Comparison of ENCODE assay signal across 13 cellular contexts in genomic region chr5:41908374-41909079, GRCh38. TPM values are rescaled to one million over a fixed set of nuclear protein-coding genes. Genes with fewer than 3 reads are reported as not detected.
DNase-seq lines count a peak whose midpoint lies in the region; ATAC-seq and TF ChIP-seq lines count a peak whose summit lies in the region.
"Had no signal": no experiment of that assay in that cellular context is flagged by ENCODE, and none has a peak within 500 bp of the region (broad histone marks: within the 10 kb centered on the region; RNA-seq: fewer than 3 reads in every experiment).

No MANE protein-coding gene starts in this region.

- H3K9ac ChIP-seq in colonic mucosa (ENCODE audit: low read depth in 2 of 2, low read length in 2 of 2), result no peak overlapping the region

- H3K9me3 Mint-ChIP-seq in activated T-helper 2 cell treated with anti-CD3 and anti-CD28 coated beads, Interferon-gamma antibody, Interleukin-2, Interleukin-4, amounts not matched to agents 10 μg/mL and 5 μg/mL and 100 μg/mL, durations not matched to agents 14 hours and 24 hours and 36 hours, result no peaks in the 10 kb centered on the region
- H3K9me3 Mint-ChIP-seq in naive thymus-derived CD8-positive, alpha-beta T cell, result no peaks in the 10 kb centered on the region
- H3K9me3 Mint-ChIP-seq: activated B cell treated with CpG ODN at 0.5 μM for 24 hours had no signal

- peak overlapping the region; percentile 65 for H3K27ac Mint-ChIP-seq in activated T-helper 2 cell treated with anti-CD3 and anti-CD28 coated beads, Interferon-gamma antibody, Interleukin-2, Interleukin-4, amounts not matched to agents 10 μg/mL and 5 μg/mL and 100 μg/mL, durations not matched to agents 14 hours and 24 hours and 36 hours
- H3K27ac Mint-ChIP-seq in naive thymus-derived CD8-positive, alpha-beta T cell, result peak overlapping the region in 1 of 10 donors; percentile 16
- H3K27ac Mint-ChIP-seq: activated B cell treated with CpG ODN at 0.5 μM for 24 hours had no signal

- H3K4me3 ChIP-seq in heart left ventricle (no peak overlapping the region), transverse colon (no peak overlapping the region), testis (no peak overlapping the region), colonic mucosa (no peak overlapping the region)
- H3K4me3 ChIP-seq: GM12878 had no signal

- TF ChIP-seq POLR2A in heart left ventricle (IDR thresholded peaks at IDR 0.05) (no peak), transverse colon (IDR thresholded peaks at IDR 0.05) (no peak), testis (IDR thresholded peaks at IDR 0.05) (no peak)

- H3K9me3 ChIP-seq in heart left ventricle (no peaks in the 10 kb centered on the region), transverse colon (no peaks in the 10 kb centered on the region), testis (no peaks in the 10 kb centered on the region), colonic mucosa (no peaks in the 10 kb centered on the region)

- no peaks in the 10 kb centered on the region for H3K27me3 Mint-ChIP-seq in activated T-helper 2 cell treated with anti-CD3 and anti-CD28 coated beads, Interferon-gamma antibody, Interleukin-2, Interleukin-4, amounts not matched to agents 10 μg/mL and 5 μg/mL and 100 μg/mL, durations not matched to agents 14 hours and 24 hours and 36 hours (ENCODE audit: low read depth)
- H3K27me3 Mint-ChIP-seq in naive thymus-derived CD8-positive, alpha-beta T cell, result peaks cover 0 to 3% (median 0%) of the 10 kb centered on the region in 5 donors
- H3K27me3 Mint-ChIP-seq: activated B cell treated with CpG ODN at 0.5 μM for 24 hours had no signal

- H3K4me3 Mint-ChIP-seq in activated T-helper 2 cell treated with anti-CD3 and anti-CD28 coated beads, Interferon-gamma antibody, Interleukin-2, Interleukin-4, amounts not matched to agents 10 μg/mL and 5 μg/mL and 100 μg/mL, durations not matched to agents 14 hours and 24 hours and 36 hours (ENCODE audit: low read depth), result no peak overlapping the region
- no peak overlapping the region for H3K4me3 Mint-ChIP-seq in naive thymus-derived CD8-positive, alpha-beta T cell
- H3K4me3 Mint-ChIP-seq: activated B cell treated with CpG ODN at 0.5 μM for 24 hours had no signal

- H3K4me1 Mint-ChIP-seq in activated T-helper 2 cell treated with anti-CD3 and anti-CD28 coated beads, Interferon-gamma antibody, Interleukin-2, Interleukin-4, amounts not matched to agents 10 μg/mL and 5 μg/mL and 100 μg/mL, durations not matched to agents 14 hours and 24 hours and 36 hours (ENCODE audit: low read depth), result peaks cover 55% of the 10 kb centered on the region
- peaks cover 12 to 46% (median 37%) of the 10 kb centered on the region in 4 donors for H3K4me1 Mint-ChIP-seq in naive thymus-derived CD8-positive, alpha-beta T cell

- ATAC-seq in heart left ventricle, result peak; percentile 8 to 37 (median 19)
- no peak for ATAC-seq in naive thymus-derived CD8-positive, alpha-beta T cell
- ATAC-seq: GM12878 had no signal

- in situ Hi-C loops in transverse colon (cut with MboI; ENCODE audit: low pct_ligation_motif_present in 1 of 4, low pct_unique_long_range_greater_than_20kb in 1 of 4, low sequenced_read_pairs in 3 of 4), result no loop called here

- POLR2A ChIA-PET in naive thymus-derived CD8-positive, alpha-beta T cell (lab: Charles Lee), result interaction anchor here (0.9 kb wide), 1 partner anchor 17 kb away, joined by 3 read pairs; the partner anchor contains the start of gene FBXO4

- DNase-seq in heart left ventricle, result no peak
- no peak for DNase-seq in cardiac septum (ENCODE audit: low spot score)
- no peak for DNase-seq in activated T-helper 2 cell treated with anti-CD3 and anti-CD28 coated beads, Interferon-gamma antibody, Interleukin-2, Interleukin-4, amounts not matched to agents 10 μg/mL and 5 μg/mL and 100 μg/mL, durations not matched to agents 14 hours and 24 hours and 36 hours (ENCODE audit: low spot score)
- DNase-seq in glomerular visceral epithelial cell (ENCODE audit: extremely low spot score), result peak; percentile 49
- no peak for DNase-seq in transverse colon
- no peak for DNase-seq in naive thymus-derived CD8-positive, alpha-beta T cell
- DNase-seq in testis, result no peak
- no peak for DNase-seq in colonic mucosa
- DNase-seq: activated B cell treated with CpG ODN at 0.5 μM for 24 hours; activated naive CD4-positive, alpha-beta T cell treated with Interleukin-2 at 50 U/mL for 16 hours; CD8-positive, alpha-beta memory T cell; NCI-H2171 had no signal

- H3K4me1 ChIP-seq in heart left ventricle (peaks cover 3 to 50% (median 24%) of the 10 kb centered on the region in 12 donors), transverse colon (peaks cover 9 to 33% (median 11%) of the 10 kb centered on the region in 4 donors), testis (peaks cover 7% of the 10 kb centered on the region), colonic mucosa (no peaks in the 10 kb centered on the region)

- intact Hi-C loops in heart left ventricle (cut with DNase I) (loop anchor here in 3 of 10 donors (5.0 kb wide), 2 partner anchors 36 to 41 kb away; partner anchors contain the start of gene OXCT1 (in 2 of the 3)), cardiac septum (cut with DNase I) (loop anchor here (1.0 kb wide), 1 partner anchor 38 kb away; the partner anchor contains the start of gene OXCT1), transverse colon (cut with DNase I; ENCODE audit: low total_unique reads) (no loop called here), testis (cut with DNase I; ENCODE audit: low total_unique reads) (no loop called here), colonic mucosa (cut with DNase I) (loop anchor here (5.0 kb wide), 1 partner anchor 41 kb away; no protein-coding TSS in a partner anchor)
- intact Hi-C loops in activated T-helper 2 cell treated with anti-CD3 and anti-CD28 coated beads, Interferon-gamma antibody, Interleukin-2, Interleukin-4, amounts not matched to agents 10 μg/mL and 5 μg/mL and 100 μg/mL, durations not matched to agents 14 hours and 24 hours and 36 hours (cut with micrococcal nuclease), result loop anchor here (10.0 kb wide), 1 partner anchor 1106 kb away; no protein-coding TSS in a partner anchor

- no peak for TF ChIP-seq EP300 in transverse colon (IDR thresholded peaks at IDR 0.05; ENCODE audit: low read depth)

- TF ChIP-seq CTCF in heart left ventricle (IDR thresholded peaks at IDR 0.05), result no peak
- TF ChIP-seq CTCF in transverse colon (IDR thresholded peaks at IDR 0.05), result no peak
- no peak for TF ChIP-seq CTCF in testis (IDR thresholded peaks at IDR 0.05)
- TF ChIP-seq CTCF in colonic mucosa (IDR thresholded peaks at IDR 0.05), result no peak

- no peaks in the 10 kb centered on the region for H3K27me3 ChIP-seq in heart left ventricle
- H3K27me3 ChIP-seq in transverse colon, result no peaks in the 10 kb centered on the region
- H3K27me3 ChIP-seq in testis, result no peaks in the 10 kb centered on the region
- no peaks in the 10 kb centered on the region for H3K27me3 ChIP-seq in colonic mucosa

- 67 to 77% (median 72%) methylated on average over 4 of the region's 4 CpGs for WGBS in heart left ventricle, 4 donors
- WGBS in transverse colon (ENCODE audit: low coverage in 1 of 2), 2 donors, result 81 to 89% methylated on average over 4 of the region's 4 CpGs
- 86% methylated on average over 4 of the region's 4 CpGs for WGBS in testis, 2 donors

- peaks cover 70% of the 10 kb centered on the region for H3K36me3 Mint-ChIP-seq in activated T-helper 2 cell treated with anti-CD3 and anti-CD28 coated beads, Interferon-gamma antibody, Interleukin-2, Interleukin-4, amounts not matched to agents 10 μg/mL and 5 μg/mL and 100 μg/mL, durations not matched to agents 14 hours and 24 hours and 36 hours (ENCODE audit: low read depth)
- peaks cover 5 to 69% (median 19%) of the 10 kb centered on the region in 3 donors for H3K36me3 Mint-ChIP-seq in naive thymus-derived CD8-positive, alpha-beta T cell

- peak overlapping the region; percentile 6 to 90 (median 81) for H3K27ac ChIP-seq in heart left ventricle
- peak overlapping the region in 3 of 4 donors; percentile 21 to 42 (median 26) for H3K27ac ChIP-seq in transverse colon
- no peak overlapping the region for H3K27ac ChIP-seq in testis
- no peak overlapping the region for H3K27ac ChIP-seq in colonic mucosa

- peaks cover 0 to 73% (median 61%) of the 10 kb centered on the region in 9 donors for H3K36me3 ChIP-seq in heart left ventricle
- H3K36me3 ChIP-seq in transverse colon, result peaks cover 0 to 59% (median 27%) of the 10 kb centered on the region in 4 donors
- H3K36me3 ChIP-seq in testis (ENCODE audit: low read depth, missing control alignments), result no peaks in the 10 kb centered on the region
- H3K36me3 ChIP-seq in colonic mucosa, result peaks cover 8% of the 10 kb centered on the region

RNA-seq across cellular contexts. Expression of gene RIMOC1, which starts 4.4 kb away (rescaled TPM):
- total RNA-seq in heart left ventricle (10 to 100 TPM in 8 of 9 donors, 1 to 10 TPM in 1; 7.6 to 24.0 (median 17.7) TPM), cardiac septum (15.3 TPM), transverse colon (10 to 100 TPM; 10.9 to 19.8 (median 15.6) TPM), testis (10 to 100 TPM; 19.6 to 20.2 TPM), colonic mucosa (10 to 100 TPM; 23.1 to 29.7 TPM)
- polyA plus RNA-seq in heart left ventricle (10 to 100 TPM in 1 of 2 donors, 1 to 10 TPM in 1; 4.4 to 10.8 TPM), testis (ENCODE audit: insufficient read depth, low read depth, low replicate concordance) (13.1 TPM)
- total RNA-seq in activated T-helper 2 cell treated with anti-CD3 and anti-CD28 coated beads, Interferon-gamma antibody, Interleukin-2, Interleukin-4, amounts not matched to agents 10 μg/mL and 5 μg/mL and 100 μg/mL, durations not matched to agents 14 hours and 24 hours and 36 hours, result 26.6 and 28.7 TPM in 2 replicates
- 10 to 100 TPM; 36.9 to 37.4 TPM for total RNA-seq in naive thymus-derived CD8-positive, alpha-beta T cell
- 10 to 100 TPM in 1 of 3 donors, 1 to 10 TPM in 2; 8.5 to 15.2 (median 9.5) TPM for polyA plus RNA-seq in naive thymus-derived CD8-positive, alpha-beta T cell

RNA-seq across cellular contexts. Expression of gene FBXO4, which starts 16.6 kb away (rescaled TPM):
- 1 to 10 TPM; 2.4 to 8.1 (median 3.4) TPM for total RNA-seq in heart left ventricle
- polyA plus RNA-seq in heart left ventricle, result 1 to 10 TPM; 2.5 to 3.9 TPM
- 5.1 TPM for total RNA-seq in cardiac septum
- total RNA-seq in activated T-helper 2 cell treated with anti-CD3 and anti-CD28 coated beads, Interferon-gamma antibody, Interleukin-2, Interleukin-4, amounts not matched to agents 10 μg/mL and 5 μg/mL and 100 μg/mL, durations not matched to agents 14 hours and 24 hours and 36 hours, result 16.1 and 17.2 TPM in 2 replicates
- total RNA-seq in transverse colon, result 1 to 10 TPM; 1.1 to 8.8 (median 7.1) TPM
- total RNA-seq in naive thymus-derived CD8-positive, alpha-beta T cell, result 10 to 100 TPM; 17.1 to 18.6 TPM
- polyA plus RNA-seq in naive thymus-derived CD8-positive, alpha-beta T cell, result 10 to 100 TPM; 17.5 to 22.4 (median 19.6) TPM
- total RNA-seq in testis, result 10 to 100 TPM; 15.1 to 27.1 TPM
- 15.5 TPM for polyA plus RNA-seq in testis (ENCODE audit: insufficient read depth, low read depth, low replicate concordance)
- total RNA-seq in colonic mucosa, result 1 to 10 TPM; 7.6 to 8.6 TPM

RNA-seq across cellular contexts. Expression of gene OXCT1, which starts 38.3 kb away (rescaled TPM):
- total RNA-seq in heart left ventricle (100 to 1,000 TPM in 8 of 9 donors, 10 to 100 TPM in 1; 73.4 to 363 (median 205) TPM), cardiac septum (269 TPM), transverse colon (10 to 100 TPM in 1 of 4 donors, 1 to 10 TPM in 3; 7.4 to 12.7 (median 8.4) TPM), testis (10 to 100 TPM; 11.7 to 16.5 TPM), colonic mucosa (10 to 100 TPM; 23.8 to 31.3 TPM)
- polyA plus RNA-seq in heart left ventricle (100 to 1,000 TPM in 1 of 2 donors, 10 to 100 TPM in 1; 50.7 to 148 TPM), testis (ENCODE audit: insufficient read depth, low read depth, low replicate concordance) (22.7 TPM)
- 118 and 123 TPM in 2 replicates for total RNA-seq in activated T-helper 2 cell treated with anti-CD3 and anti-CD28 coated beads, Interferon-gamma antibody, Interleukin-2, Interleukin-4, amounts not matched to agents 10 μg/mL and 5 μg/mL and 100 μg/mL, durations not matched to agents 14 hours and 24 hours and 36 hours
- total RNA-seq in naive thymus-derived CD8-positive, alpha-beta T cell, result 10 to 100 TPM; 29.9 to 31.7 TPM
- polyA plus RNA-seq in naive thymus-derived CD8-positive, alpha-beta T cell, result 10 to 100 TPM; 24.5 to 27.1 (median 25.1) TPM

Comparison
In these comparisons a context has a peak if more than half of its experiments do, and no peak if none do; other contexts are left out.
1. ATAC-seq: peak in heart left ventricle (4 of 4); none in naive thymus-derived CD8-positive, alpha-beta T cell (0 of 2).
2. H3K27ac ChIP-seq: peak in heart left ventricle (12 of 12) and transverse colon (3 of 4); none in testis (0 of 2) and colonic mucosa (single experiment).
3. intact Hi-C loops: an anchor here in cardiac septum (1.0 kb wide), activated T-helper 2 cell treated with anti-CD3 and anti-CD28 coated beads, Interferon-gamma antibody, Interleukin-2, Interleukin-4, amounts not matched to agents 10 μg/mL and 5 μg/mL and 100 μg/mL, durations not matched to agents 14 hours and 24 hours and 36 hours (10.0 kb wide) and colonic mucosa (5.0 kb wide); none called in transverse colon and testis.